Comparison of ENCODE assay signal across 24 cellular contexts in genomic region chr1:174923820-174924219, GRCh38.
"Had no signal": no experiment of that assay in that cellular context is flagged by ENCODE, and none has a peak within 500 bp of the region (broad histone marks: within the 10 kb centered on the region; RNA-seq: fewer than 3 reads in every experiment).

No MANE protein-coding gene starts in this region.

- H3K27me3 ChIP-seq: foreskin keratinocyte, pancreas, suprapubic skin, thyroid gland had no signal

- H3K4me2 ChIP-seq: smooth muscle cell had no signal

- FAIRE-seq: endothelial cell of umbilical vein, kidney, pancreas, urothelium cell line had no signal

- H3K4me1 ChIP-seq: foreskin keratinocyte, pancreas, suprapubic skin, thyroid gland had no signal

- H3K36me3 ChIP-seq: pancreas, suprapubic skin, thyroid gland had no signal

- H3K4me1 Mint-ChIP-seq: naive B cell had no signal

- DNase-seq: dermis blood vessel endothelial cell; endodermal cell; erythroblast; foreskin keratinocyte; immature natural killer cell; kidney; left cardiac atrium; left ventricle myocardium superior; mesenchymal stem cell; naive B cell; occipital lobe; pancreas; right cardiac atrium; stimulated activated CD4-positive, alpha-beta T cell treated with anti-CD3 and anti-CD28 coated beads, Interleukin-2, amount 100 ng/mL, for 48 hours; stimulated activated naive CD8-positive, alpha-beta T cell treated with anti-CD3 and anti-CD28 coated beads, Interleukin-15, Interleukin-2, amounts not matched to agents 100 U/mL and 50 U/mL, for 24 hours; thyroid gland had no signal

- H3K27ac Mint-ChIP-seq: endodermal cell, nephron, progenitor cell of endocrine pancreas, type B pancreatic cell had no signal

- H3K9me3 ChIP-seq: pancreas, suprapubic skin, thyroid gland had no signal

- H3K9me3 Mint-ChIP-seq: immature natural killer cell, type B pancreatic cell had no signal

- H3K4me3 Mint-ChIP-seq: endodermal cell, immature natural killer cell, naive B cell, nephron, type B pancreatic cell had no signal

- H3K27me3 Mint-ChIP-seq: naive B cell, progenitor cell of endocrine pancreas, type B pancreatic cell had no signal

- H3K27ac ChIP-seq: foreskin keratinocyte, pancreas, suprapubic skin, thyroid gland had no signal

- ATAC-seq: foreskin keratinocyte; left cardiac atrium; left ventricle myocardium superior; pancreas; right cardiac atrium; stimulated activated naive CD8-positive, alpha-beta T cell treated with anti-CD3 and anti-CD28 coated beads, Interleukin-15, Interleukin-2, amounts not matched to agents 100 U/mL and 50 U/mL, for 24 hours had no signal

- H3K4me3 ChIP-seq: lung, pancreas, smooth muscle cell, suprapubic skin, thyroid gland had no signal
